13 cellular contexts compared by ENCODE assay signal in the genomic region with DNA sequence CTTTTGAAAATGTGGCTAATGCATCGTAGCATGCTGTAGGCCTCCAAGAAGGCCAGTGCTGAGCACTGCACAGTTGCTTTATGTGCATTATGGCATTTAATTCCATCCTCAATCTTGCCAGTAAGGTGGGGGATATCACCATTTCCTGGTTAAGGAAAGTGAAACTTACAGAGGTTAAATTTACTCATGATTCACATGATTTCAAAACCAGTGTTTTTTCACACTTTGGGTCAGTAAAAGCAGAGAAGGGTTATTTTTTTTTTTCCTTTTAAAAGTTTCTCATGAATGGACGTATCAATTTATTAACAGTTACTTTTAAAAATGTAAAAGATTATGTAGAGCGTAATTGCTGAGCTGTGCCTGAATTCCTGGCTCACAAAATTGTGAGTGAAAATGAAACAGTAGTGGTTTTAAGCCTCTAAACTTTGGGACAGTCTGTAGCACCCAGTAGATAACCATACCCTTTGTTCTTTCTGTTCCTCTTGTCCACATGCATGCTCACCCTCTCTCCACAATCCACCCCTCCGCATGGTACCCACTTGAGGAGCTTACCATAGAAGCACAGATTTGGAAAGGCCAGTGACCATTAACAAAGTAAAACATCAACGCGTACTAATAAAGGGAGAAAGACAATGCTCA. TPM values are rescaled to one million over a fixed set of nuclear protein-coding genes. Genes with fewer than 3 reads are reported as not detected.
DNase-seq lines count a peak whose midpoint lies in the region; ATAC-seq and TF ChIP-seq lines count a peak whose summit lies in the region.
"Had no signal": no experiment of that assay in that cellular context is flagged by ENCODE, and none has a peak within 500 bp of the region (broad histone marks: within the 10 kb centered on the region; RNA-seq: fewer than 3 reads in every experiment).

No MANE protein-coding gene starts in this region.

- no peaks in the 10 kb centered on the region for H3K36me3 ChIP-seq in neural progenitor cell

- H3K36me3 Mint-ChIP-seq in activated B cell treated with CpG ODN at 0.5 μM for 24 hours (ENCODE audit: low read depth) (no peaks in the 10 kb centered on the region), neural progenitor cell (no peaks in the 10 kb centered on the region)

- no peak overlapping the region for H3K27ac ChIP-seq in neural progenitor cell
- H3K27ac ChIP-seq: foreskin keratinocyte had no signal

- H3K4me3 Mint-ChIP-seq in activated B cell treated with CpG ODN at 0.5 μM for 24 hours (peak overlapping the region; percentile 63), neural progenitor cell (no peak overlapping the region)
- H3K4me3 Mint-ChIP-seq in stimulated activated naive CD8-positive, alpha-beta T cell treated with anti-CD3 and anti-CD28 coated beads, Interleukin-15, amount 100 ng/mL, for 72 hours = no peak overlapping the region

- POLR2A ChIA-PET in activated B cell treated with CpG ODN at 0.5 μM for 24 hours (lab: Charles Lee) = no interaction called here

- no peak overlapping the region for H3K9ac ChIP-seq in neural progenitor cell

- no peaks in the 10 kb centered on the region for H3K9me3 ChIP-seq in neural progenitor cell (ENCODE audit: low read depth)

- ATAC-seq in Right ventricle myocardium inferior (peak; percentile 45), left cardiac atrium (no peak), HG02884 (IDR thresholded peaks at IDR 0.05; ENCODE audit: unreplicated experiment) (peak; percentile 59), activated B cell treated with CpG ODN at 0.5 μM for 24 hours (ENCODE audit: low read depth) (peak; percentile 58), HG03378 (IDR thresholded peaks at IDR 0.05; ENCODE audit: unreplicated experiment) (no peak), HG02970 (IDR thresholded peaks at IDR 0.05; ENCODE audit: low FRiP score, unreplicated experiment) (no peak)
- peak; percentile 65 for ATAC-seq in stimulated activated naive CD8-positive, alpha-beta T cell treated with anti-CD3 and anti-CD28 coated beads, Interleukin-15, amount 100 ng/mL, for 72 hours
- ATAC-seq: foreskin keratinocyte had no signal

- H3K4me1 Mint-ChIP-seq in activated B cell treated with CpG ODN at 0.5 μM for 24 hours = peaks cover 47% of the 10 kb centered on the region
- H3K4me1 Mint-ChIP-seq in stimulated activated naive CD8-positive, alpha-beta T cell treated with anti-CD3 and anti-CD28 coated beads, Interleukin-15, amount 100 ng/mL, for 72 hours = peaks cover 26% of the 10 kb centered on the region
- peaks cover 11% of the 10 kb centered on the region for H3K4me1 Mint-ChIP-seq in neural progenitor cell

- H3F3A ChIP-seq in neural progenitor cell (ENCODE audit: low read depth) = no peaks in the 10 kb centered on the region

- CTCF ChIA-PET in activated B cell treated with CpG ODN at 0.5 μM for 24 hours (lab: Charles Lee) = no interaction called here

- no peaks in the 10 kb centered on the region for H3K27me3 Mint-ChIP-seq in activated B cell treated with CpG ODN at 0.5 μM for 24 hours
- H3K27me3 Mint-ChIP-seq in stimulated activated naive CD8-positive, alpha-beta T cell treated with anti-CD3 and anti-CD28 coated beads, Interleukin-15, amount 100 ng/mL, for 72 hours = peaks cover 21% of the 10 kb centered on the region
- no peaks in the 10 kb centered on the region for H3K27me3 Mint-ChIP-seq in neural progenitor cell (ENCODE audit: insufficient read depth, low read depth)

- peaks cover 30% of the 10 kb centered on the region for H3K4me1 ChIP-seq in neural progenitor cell
- H3K4me1 ChIP-seq: foreskin keratinocyte had no signal

- H3K4me2 ChIP-seq in neural progenitor cell = no peak overlapping the region

- H2AFZ ChIP-seq in neural progenitor cell (replicated peaks) = no peak overlapping the region

- no peak for TF ChIP-seq CTCF in activated B cell treated with CpG ODN at 0.5 μM for 24 hours (IDR thresholded peaks at IDR 0.05)
- TF ChIP-seq CTCF in neural progenitor cell (IDR thresholded peaks at IDR 0.05) = no peak

- H3K4me3 ChIP-seq in neural progenitor cell = no peak overlapping the region

- no peaks in the 10 kb centered on the region for H3K79me2 ChIP-seq in neural progenitor cell (ENCODE audit: low read depth)

- intact Hi-C loops in Right ventricle myocardium inferior (cut with DNase I) (no loop called here), left cardiac atrium (cut with DNase I) (no loop called here), activated B cell treated with CpG ODN at 0.5 μM for 24 hours (cut with micrococcal nuclease) (loop anchor here (1.0 kb wide), 1 partner anchor 20 kb away; no protein-coding TSS in a partner anchor)

- H4K20me1 ChIP-seq in neural progenitor cell (ENCODE audit: low read depth) = no peaks in the 10 kb centered on the region

- DNase-seq in Right ventricle myocardium inferior (ENCODE audit: missing footprints) (no peak), left cardiac atrium (no peak), activated B cell treated with CpG ODN at 0.5 μM for 24 hours (no peak), neural progenitor cell (ENCODE audit: low spot score) (no peak)
- DNase-seq in stimulated activated naive CD8-positive, alpha-beta T cell treated with anti-CD3 and anti-CD28 coated beads, Interleukin-15, amount 100 ng/mL, for 72 hours = no peak
- DNase-seq: foreskin keratinocyte; NCI-H226; nucleus accumbens; stimulated activated CD4-positive, alpha-beta T cell treated with anti-CD3 and anti-CD28 coated beads, Interleukin-1b, Interleukin-23, amount 100 ng/mL, for 48 hours; substantia nigra had no signal

- H3K27ac Mint-ChIP-seq in activated B cell treated with CpG ODN at 0.5 μM for 24 hours (peak overlapping the region; percentile 79), neural progenitor cell (no peak overlapping the region)
- H3K27ac Mint-ChIP-seq in stimulated activated naive CD8-positive, alpha-beta T cell treated with anti-CD3 and anti-CD28 coated beads, Interleukin-15, amount 100 ng/mL, for 72 hours = no peak overlapping the region

- no peaks in the 10 kb centered on the region for H3K27me3 ChIP-seq in neural progenitor cell

- H3K9me3 Mint-ChIP-seq in activated B cell treated with CpG ODN at 0.5 μM for 24 hours (no peaks in the 10 kb centered on the region), neural progenitor cell (peaks cover 3% of the 10 kb centered on the region)
- no peaks in the 10 kb centered on the region for H3K9me3 Mint-ChIP-seq in stimulated activated naive CD8-positive, alpha-beta T cell treated with anti-CD3 and anti-CD28 coated beads, Interleukin-15, amount 100 ng/mL, for 72 hours

RNA-seq across cellular contexts. Expression of a gene that starts 21.1 kb away (rescaled TPM):
- 39.6 TPM for total RNA-seq in Right ventricle myocardium inferior
- total RNA-seq in left cardiac atrium = 10 to 100 TPM; 41.1 to 64.8 TPM
- total RNA-seq in activated B cell treated with CpG ODN at 0.5 μM for 24 hours = 10.3 and 17.2 TPM in 2 replicates
- total RNA-seq in neural progenitor cell (ENCODE audit: low replicate concordance) = 0.99 and 3.7 TPM in 2 replicates

Comparison
In these comparisons a context has a peak if more than half of its experiments do, and no peak if none do; other contexts are left out.
1. ATAC-seq: peak in Right ventricle myocardium inferior (single experiment), HG02884 (single experiment), activated B cell treated with CpG ODN at 0.5 μM for 24 hours (single experiment) and stimulated activated naive CD8-positive, alpha-beta T cell treated with anti-CD3 and anti-CD28 coated beads, Interleukin-15, amount 100 ng/mL, for 72 hours (single experiment); none in left cardiac atrium (0 of 2), HG03378 (single experiment) and HG02970 (single experiment).